Comparison of ENCODE assay signal across 1 cellular context in genomic region chr1:35278886-35279554, GRCh38.
TF ChIP-seq lines count a peak whose summit lies in the region.

No MANE protein-coding gene starts in this region.

TF ChIP-seq in K562, 482 proteins besides CTCF, POLR2A, EP300 and RAD21 (continued from another document and continues in another):
- TF ChIP-seq, protein P1, sequence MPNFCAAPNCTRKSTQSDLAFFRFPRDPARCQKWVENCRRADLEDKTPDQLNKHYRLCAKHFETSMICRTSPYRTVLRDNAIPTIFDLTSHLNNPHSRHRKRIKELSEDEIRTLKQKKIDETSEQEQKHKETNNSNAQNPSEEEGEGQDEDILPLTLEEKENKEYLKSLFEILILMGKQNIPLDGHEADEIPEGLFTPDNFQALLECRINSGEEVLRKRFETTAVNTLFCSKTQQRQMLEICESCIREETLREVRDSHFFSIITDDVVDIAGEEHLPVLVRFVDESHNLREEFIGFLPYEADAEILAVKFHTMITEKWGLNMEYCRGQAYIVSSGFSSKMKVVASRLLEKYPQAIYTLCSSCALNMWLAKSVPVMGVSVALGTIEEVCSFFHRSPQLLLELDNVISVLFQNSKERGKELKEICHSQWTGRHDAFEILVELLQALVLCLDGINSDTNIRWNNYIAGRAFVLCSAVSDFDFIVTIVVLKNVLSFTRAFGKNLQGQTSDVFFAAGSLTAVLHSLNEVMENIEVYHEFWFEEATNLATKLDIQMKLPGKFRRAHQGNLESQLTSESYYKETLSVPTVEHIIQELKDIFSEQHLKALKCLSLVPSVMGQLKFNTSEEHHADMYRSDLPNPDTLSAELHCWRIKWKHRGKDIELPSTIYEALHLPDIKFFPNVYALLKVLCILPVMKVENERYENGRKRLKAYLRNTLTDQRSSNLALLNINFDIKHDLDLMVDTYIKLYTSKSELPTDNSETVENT (CRISPR knock-in tag; IDR thresholded peaks at IDR 0.05) = no peak
- TF ChIP-seq CHD4 (IDR thresholded peaks at IDR 0.05; ENCODE audit: insufficient read depth, insufficient replicate concordance, low read depth, low read length, poor library complexity, severe bottlenecking) (no peak), NONO (IDR thresholded peaks at IDR 0.05; ENCODE audit: low read depth in 2 of 2, low read length in 1 of 2) (no peak; a peak in 1 of 4 replicates), FUS (optimal IDR thresholded peaks at IDR 0.05; ENCODE audit: low read depth, low read length) (no peak), RBM14 (IDR thresholded peaks at IDR 0.05; ENCODE audit: borderline replicate concordance, insufficient read depth, low read depth, low read length) (no peak), ZNF184 (CRISPR knock-in tag; IDR thresholded peaks at IDR 0.05) (no peak), ZBTB17 (CRISPR knock-in tag; IDR thresholded peaks at IDR 0.05) (no peak; the same call in 1 of the 2 replicates), HMG20A (CRISPR knock-in tag; conservative IDR thresholded peaks at IDR 0.05) (no peak), MLX (CRISPR knock-in tag; conservative IDR thresholded peaks at IDR 0.05) (no peak), PURB (CRISPR knock-in tag; IDR thresholded peaks at IDR 0.05; ENCODE audit: low read depth) (no peak), RNF219 (CRISPR knock-in tag; IDR thresholded peaks at IDR 0.05) (no peak), POLR2G (IDR thresholded peaks at IDR 0.05; ENCODE audit: low read depth, low read length) (no peak), ZNF668 (CRISPR knock-in tag; IDR thresholded peaks at IDR 0.05) (no peak), NFE2L1 (tag; IDR thresholded peaks at IDR 0.05; ENCODE audit: borderline replicate concordance, low read depth) (no peak), RFX5 (IDR thresholded peaks at IDR 0.05; ENCODE audit: low read depth, low read length) (no peak), NFIC (IDR thresholded peaks at IDR 0.05) (peak; percentile 62), ZNF146 (CRISPR knock-in tag; IDR thresholded peaks at IDR 0.05; ENCODE audit: unreplicated experiment) (no peak), ZNF324 (CRISPR knock-in tag; IDR thresholded peaks at IDR 0.05) (peak; percentile 55; the same call in 1 of the 2 replicates), ETS2 (tag; IDR thresholded peaks at IDR 0.05; ENCODE audit: borderline replicate concordance, poor library complexity, severe bottlenecking) (no peak), EP400 (IDR thresholded peaks at IDR 0.05) (peak; percentile 97), PREB (CRISPR knock-in tag; IDR thresholded peaks at IDR 0.05) (no peak), MCM7 (IDR thresholded peaks at IDR 0.05) (no peak), PPARD (CRISPR knock-in tag; IDR thresholded peaks at IDR 0.05) (no peak), ESRRB (CRISPR knock-in tag; IDR thresholded peaks at IDR 0.05; ENCODE audit: borderline replicate concordance) (no peak), NCOA4 (IDR thresholded peaks at IDR 0.05; ENCODE audit: partially characterized antibody) (no peak), RBBP5 (IDR thresholded peaks at IDR 0.05; ENCODE audit: borderline replicate concordance, insufficient read depth, low read length, poor library complexity, severe bottlenecking) (no peak), ZNF583 (CRISPR knock-in tag; IDR thresholded peaks at IDR 0.05) (0 out of 2 replicates have a peak, but pooled peaks have one; percentile 67), ZNF740 (CRISPR knock-in tag; IDR thresholded peaks at IDR 0.05) (no peak), ZNF740 (tag; IDR thresholded peaks at IDR 0.05) (no peak), ELF4 (CRISPR knock-in tag; IDR thresholded peaks at IDR 0.05) (peak; percentile 94), HLTF (IDR thresholded peaks at IDR 0.05) (no peak), FOXJ3 (CRISPR knock-in tag; IDR thresholded peaks at IDR 0.05) (no peak), NFIX (CRISPR knock-in tag; IDR thresholded peaks at IDR 0.05; ENCODE audit: low read depth) (no peak), ZNF347 (CRISPR knock-in tag; IDR thresholded peaks at IDR 0.05; ENCODE audit: low read depth) (no peak), ZNF253 (CRISPR knock-in tag; conservative IDR thresholded peaks at IDR 0.05) (no peak), FIP1L1 (IDR thresholded peaks at IDR 0.05; ENCODE audit: low read depth, low read length, poor library complexity, severe bottlenecking) (no peak), CREBBP (IDR thresholded peaks at IDR 0.05; ENCODE audit: low read depth, low read length) (no peak), ZNF212 (CRISPR knock-in tag; IDR thresholded peaks at IDR 0.05) (no peak), GATAD2B (IDR thresholded peaks at IDR 0.05; ENCODE audit: borderline replicate concordance) (peak; percentile 79; the same call in 1 of the 2 replicates), ZNF395 (CRISPR knock-in tag; IDR thresholded peaks at IDR 0.05) (no peak), VEZF1 (CRISPR knock-in tag; IDR thresholded peaks at IDR 0.05) (peak; percentile 43), XRCC5 (IDR thresholded peaks at IDR 0.05; ENCODE audit: low read depth, low read length) (no peak), PHB (CRISPR knock-in tag; IDR thresholded peaks at IDR 0.05) (no peak), ZBTB7A (IDR thresholded peaks at IDR 0.05; ENCODE audit: borderline replicate concordance, control insufficient read depth, low read depth, low read length) (no peak), SREBF2 (CRISPR knock-in tag; IDR thresholded peaks at IDR 0.05) (no peak), FOS (IDR thresholded peaks at IDR 0.05; ENCODE audit: extremely low read depth, insufficient read length) (peak; percentile 81), KDM2B (CRISPR knock-in tag; IDR thresholded peaks at IDR 0.05) (no peak), ZNF778 (CRISPR knock-in tag; IDR thresholded peaks at IDR 0.05) (no peak), PTBP1 (IDR thresholded peaks at IDR 0.05; ENCODE audit: low read depth, low read length) (no peak), MXI1 (IDR thresholded peaks at IDR 0.05; ENCODE audit: low read depth, low read length) (no peak; the same call in 1 of the 2 replicates), MTA2 (IDR thresholded peaks at IDR 0.05; ENCODE audit: low read depth) (peak; percentile 76)
- TF ChIP-seq, protein P2, sequence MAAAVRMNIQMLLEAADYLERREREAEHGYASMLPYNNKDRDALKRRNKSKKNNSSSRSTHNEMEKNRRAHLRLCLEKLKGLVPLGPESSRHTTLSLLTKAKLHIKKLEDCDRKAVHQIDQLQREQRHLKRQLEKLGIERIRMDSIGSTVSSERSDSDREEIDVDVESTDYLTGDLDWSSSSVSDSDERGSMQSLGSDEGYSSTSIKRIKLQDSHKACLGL (CRISPR knock-in tag; IDR thresholded peaks at IDR 0.05; ENCODE audit: borderline replicate concordance, poor library complexity, severe bottlenecking) = peak; percentile 67
- TF ChIP-seq, protein P3, sequence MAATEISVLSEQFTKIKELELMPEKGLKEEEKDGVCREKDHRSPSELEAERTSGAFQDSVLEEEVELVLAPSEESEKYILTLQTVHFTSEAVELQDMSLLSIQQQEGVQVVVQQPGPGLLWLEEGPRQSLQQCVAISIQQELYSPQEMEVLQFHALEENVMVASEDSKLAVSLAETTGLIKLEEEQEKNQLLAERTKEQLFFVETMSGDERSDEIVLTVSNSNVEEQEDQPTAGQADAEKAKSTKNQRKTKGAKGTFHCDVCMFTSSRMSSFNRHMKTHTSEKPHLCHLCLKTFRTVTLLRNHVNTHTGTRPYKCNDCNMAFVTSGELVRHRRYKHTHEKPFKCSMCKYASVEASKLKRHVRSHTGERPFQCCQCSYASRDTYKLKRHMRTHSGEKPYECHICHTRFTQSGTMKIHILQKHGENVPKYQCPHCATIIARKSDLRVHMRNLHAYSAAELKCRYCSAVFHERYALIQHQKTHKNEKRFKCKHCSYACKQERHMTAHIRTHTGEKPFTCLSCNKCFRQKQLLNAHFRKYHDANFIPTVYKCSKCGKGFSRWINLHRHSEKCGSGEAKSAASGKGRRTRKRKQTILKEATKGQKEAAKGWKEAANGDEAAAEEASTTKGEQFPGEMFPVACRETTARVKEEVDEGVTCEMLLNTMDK (IDR thresholded peaks at IDR 0.05; ENCODE audit: borderline replicate concordance, insufficient read depth, low read depth, low read length, poor library complexity, severe bottlenecking) = no peak
- TF ChIP-seq, protein P4, sequence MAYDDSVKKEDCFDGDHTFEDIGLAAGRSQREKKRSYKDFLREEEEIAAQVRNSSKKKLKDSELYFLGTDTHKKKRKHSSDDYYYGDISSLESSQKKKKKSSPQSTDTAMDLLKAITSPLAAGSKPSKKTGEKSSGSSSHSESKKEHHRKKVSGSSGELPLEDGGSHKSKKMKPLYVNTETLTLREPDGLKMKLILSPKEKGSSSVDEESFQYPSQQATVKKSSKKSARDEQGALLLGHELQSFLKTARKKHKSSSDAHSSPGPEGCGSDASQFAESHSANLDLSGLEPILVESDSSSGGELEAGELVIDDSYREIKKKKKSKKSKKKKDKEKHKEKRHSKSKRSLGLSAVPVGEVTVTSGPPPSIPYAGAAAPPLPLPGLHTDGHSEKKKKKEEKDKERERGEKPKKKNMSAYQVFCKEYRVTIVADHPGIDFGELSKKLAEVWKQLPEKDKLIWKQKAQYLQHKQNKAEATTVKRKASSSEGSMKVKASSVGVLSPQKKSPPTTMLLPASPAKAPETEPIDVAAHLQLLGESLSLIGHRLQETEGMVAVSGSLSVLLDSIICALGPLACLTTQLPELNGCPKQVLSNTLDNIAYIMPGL (CRISPR knock-in tag; IDR thresholded peaks at IDR 0.05) = no peak
